8 cellular contexts compared by ENCODE assay signal in the genomic region with DNA sequence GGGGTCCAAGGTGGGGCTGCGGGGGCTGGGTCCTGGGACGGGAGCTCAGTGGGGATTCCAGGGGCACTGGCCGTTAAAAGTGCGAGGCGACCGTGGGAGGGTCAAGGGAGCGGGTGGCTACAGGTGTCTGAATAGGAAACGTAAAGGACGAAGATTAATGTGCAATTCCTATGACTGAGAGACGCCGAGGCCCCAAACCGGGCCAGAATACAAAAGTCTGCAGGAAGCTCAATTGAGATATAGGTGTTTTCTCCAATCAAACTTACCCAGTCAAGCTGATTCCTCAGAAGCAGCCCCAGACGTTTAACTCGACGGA. TPM values are rescaled to one million over a fixed set of nuclear protein-coding genes. Genes with fewer than 3 reads are reported as not detected.
DNase-seq lines count a peak whose midpoint lies in the region; TF ChIP-seq lines count a peak whose summit lies in the region.

A gene (minus strand): TSS at position 305 of the 316 bp plus-strand sequence. CDS start 7,247 bp downstream, outside the sequence.

- H3K27ac ChIP-seq in 22Rv1 (peak within 1 kb of the TSS; percentile 74), GM23248 (peak within 1 kb of the TSS; percentile 48)

- peak within 1 kb of the TSS; percentile 94 for H3K4me3 Mint-ChIP-seq in progenitor cell of endocrine pancreas (ENCODE audit: low read depth)

- peak within 1 kb of the TSS; percentile 97 for H2AFZ ChIP-seq in GM23248

- H3K9me3 Mint-ChIP-seq in progenitor cell of endocrine pancreas (ENCODE audit: low read depth) = no peaks in the 10 kb centered on the region

- H3K79me2 ChIP-seq in GM23248 (ENCODE audit: insufficient read depth) = no peaks in the 10 kb centered on the region

- H3K4me1 Mint-ChIP-seq in progenitor cell of endocrine pancreas (ENCODE audit: low read depth) = peaks cover 12% of the 10 kb centered on the region

- H3K36me3 ChIP-seq in GM23248 (ENCODE audit: low read depth) = no peaks in the 10 kb centered on the region

- in situ Hi-C loops in GM23248 (cut with MboI) (loop anchor here (10.0 kb wide), 2 partner anchors 103 to 173 kb away; no protein-coding TSS in a partner anchor), SK-MEL-5 (cut with HindIII; ENCODE audit: low pct_unique_long_range_greater_than_20kb, low sequenced_read_pairs) (no loop called here)

- no peaks in the 10 kb centered on the region for H3K27me3 Mint-ChIP-seq in progenitor cell of endocrine pancreas

- DNase-seq in GM23248 (no peak), SK-MEL-5 (ENCODE audit: low read depth, low spot score) (no peak), fibroblast of villous mesenchyme (ENCODE audit: low read depth) (no peak), progenitor cell of endocrine pancreas (ENCODE audit: low spot score, unreplicated experiment) (no peak), NCI-H2196 (lab: John Stamatoyannopoulos, UW; ENCODE audit: unreplicated experiment) (no peak)
- DNase-seq in stimulated activated CD4-positive, alpha-beta T cell treated with anti-CD3 and anti-CD28 coated beads, Interleukin-4, amount 100 ng/mL, for 24 hours = no peak
- DNase-seq in activated CD4-positive, CD25-positive, alpha-beta regulatory T cell treated with anti-CD3 and anti-CD28 coated beads, Interleukin-2, amount 50 U/mL, for 72 hours = no peak

- no peaks in the 10 kb centered on the region for H3K36me3 Mint-ChIP-seq in progenitor cell of endocrine pancreas (ENCODE audit: insufficient read depth)

- H3K9ac ChIP-seq in GM23248 = peak within 1 kb of the TSS; percentile 80

- H3K9me2 ChIP-seq in GM23248 (ENCODE audit: insufficient read depth) = no peaks in the 10 kb centered on the region

- TF ChIP-seq CTCF in 22Rv1 (IDR thresholded peaks at IDR 0.05) = no peak
- TF ChIP-seq CTCF in fibroblast of villous mesenchyme (IDR thresholded peaks at IDR 0.05; ENCODE audit: insufficient read depth, low read depth, low read length) = no peak
- TF ChIP-seq CTCF in progenitor cell of endocrine pancreas (IDR thresholded peaks at IDR 0.05; ENCODE audit: unreplicated experiment) = no peak

- H3K4me3 ChIP-seq in GM23248 (peak within 1 kb of the TSS; percentile 84), fibroblast of villous mesenchyme (ENCODE audit: low read depth, low read length) (peak within 1 kb of the TSS; percentile 71)

- H3K27me3 ChIP-seq in GM23248 (replicated peaks; ENCODE audit: insufficient read depth) = no peaks in the 10 kb centered on the region

- H3K27ac Mint-ChIP-seq in progenitor cell of endocrine pancreas = peak within 1 kb of the TSS; percentile 97

- H3K9me3 ChIP-seq in GM23248 (ENCODE audit: low read depth) = no peaks in the 10 kb centered on the region

- H3K4me1 ChIP-seq in GM23248 (ENCODE audit: insufficient read depth) = peaks cover 13% of the 10 kb centered on the region

- peak within 1 kb of the TSS; percentile 83 for H3K4me2 ChIP-seq in GM23248 (ENCODE audit: unreplicated experiment)

- 0 to 1% methylated on average over 15 of the region's 15 CpGs for WGBS in GM23248 (ENCODE audit: low coverage in 1 of 2, low lambda C conversion rate in 2 of 2, missing lambda C conversion rate in 2 of 2), 2 experiments

- H4K20me1 ChIP-seq in GM23248 (ENCODE audit: insufficient read depth) = no peaks in the 10 kb centered on the region

- no peaks in the 10 kb centered on the region for H3F3A ChIP-seq in GM23248 (ENCODE audit: insufficient read depth)

RNA-seq across cellular contexts. Expression of the gene that starts here (rescaled TPM):
- 10.7 and 11.9 TPM in 2 replicates for total RNA-seq in GM23248 (2014; rRNA removed; shearing (Covaris generic))
- polyA plus RNA-seq in GM23248 (2016; fragmentation: Nextera tagmentation; extraction: Ambion mirVana) = 9.5 and 10.0 TPM in 2 replicates
- total RNA-seq in SK-MEL-5 (2014; rRNA removed; shearing (Covaris generic)) = 10.9 and 11.1 TPM in 2 replicates
- 16.7 and 22.6 TPM in 2 replicates for polyA plus RNA-seq in SK-MEL-5 (2015; cell fraction: cytosol; rRNA removed)
- polyA plus RNA-seq in SK-MEL-5 (2015; cell fraction: nucleus; rRNA removed) = 16.8 and 18.6 TPM in 2 replicates
- total RNA-seq in fibroblast of villous mesenchyme (7.7 and 11.2 TPM in 2 replicates), progenitor cell of endocrine pancreas (12.8 and 14.5 TPM in 2 replicates)
